13 cellular contexts compared by ENCODE assay signal in genomic region chr2:43464546-43464945, GRCh38.
DNase-seq lines count a peak whose midpoint lies in the region; ATAC-seq and TF ChIP-seq lines count a peak whose summit lies in the region.
"Had no signal": no experiment of that assay in that cellular context is flagged by ENCODE, and none has a peak within 500 bp of the region (broad histone marks: within the 10 kb centered on the region; RNA-seq: fewer than 3 reads in every experiment).

No MANE protein-coding gene starts in this region.

- WGBS in gastroesophageal sphincter (ENCODE audit: low coverage in 1 of 2), 2 donors = 29 to 38% methylated on average over 6 of the region's 6 CpGs

- CTCF ChIA-PET in A673 (lab: Charles Lee) = no interaction called here

- intact Hi-C loops in A673 (cut with micrococcal nuclease; ENCODE audit: unreplicated experiment) = no loop called here

- ATAC-seq in gastroesophageal sphincter (peak; percentile 86), GM21576 (IDR thresholded peaks at IDR 0.05; ENCODE audit: unreplicated experiment) (no peak)
- ATAC-seq: effector memory CD8-positive, alpha-beta T cell; GM12878 had no signal

- H3K9me3 ChIP-seq in gastroesophageal sphincter = no peaks in the 10 kb centered on the region
- H3K9me3 ChIP-seq in A673 (ENCODE audit: low read depth, low read length, poor library complexity, severe bottlenecking) = no peaks in the 10 kb centered on the region

- H3K27me3 Mint-ChIP-seq in osteocyte (ENCODE audit: unreplicated experiment) = no peaks in the 10 kb centered on the region
- H3K27me3 Mint-ChIP-seq: activated naive CD8-positive, alpha-beta T cell; effector memory CD8-positive, alpha-beta T cell had no signal

- TF ChIP-seq EP300 in gastroesophageal sphincter (IDR thresholded peaks at IDR 0.05) = no peak

- H3K9me3 Mint-ChIP-seq in osteocyte (ENCODE audit: unreplicated experiment) = no peaks in the 10 kb centered on the region
- H3K9me3 Mint-ChIP-seq: effector memory CD8-positive, alpha-beta T cell had no signal

- no peak overlapping the region for H3K4me3 ChIP-seq in gastroesophageal sphincter
- no peak overlapping the region for H3K4me3 ChIP-seq in A673 (ENCODE audit: low read depth, low read length, poor library complexity, severe bottlenecking)
- H3K4me3 ChIP-seq: GM12878 had no signal

- POLR2A ChIA-PET in A673 (lab: Charles Lee; ENCODE audit: low non-redundant PET) = no interaction called here

- peak overlapping the region; percentile 49 for H3K4me3 Mint-ChIP-seq in osteocyte (ENCODE audit: unreplicated experiment)
- H3K4me3 Mint-ChIP-seq: activated naive CD8-positive, alpha-beta T cell; effector memory CD8-positive, alpha-beta T cell had no signal

- H3K27me3 ChIP-seq in gastroesophageal sphincter (no peaks in the 10 kb centered on the region), A673 (replicated peaks; ENCODE audit: insufficient read depth, low read depth, low read length, poor library complexity) (no peaks in the 10 kb centered on the region)

- peak overlapping the region; percentile 90 for H3K27ac Mint-ChIP-seq in osteocyte (ENCODE audit: unreplicated experiment)
- H3K27ac Mint-ChIP-seq: activated naive CD8-positive, alpha-beta T cell; effector memory CD8-positive, alpha-beta T cell had no signal

- no peaks in the 10 kb centered on the region for H3K36me3 Mint-ChIP-seq in osteocyte (ENCODE audit: unreplicated experiment)

- peaks cover 28 to 77% (median 31%) of the 10 kb centered on the region in 3 donors for H3K4me1 ChIP-seq in gastroesophageal sphincter
- peaks cover 8% of the 10 kb centered on the region for H3K4me1 ChIP-seq in A673 (ENCODE audit: insufficient read depth, low read length, poor library complexity, severe bottlenecking)

- H3K36me3 ChIP-seq in gastroesophageal sphincter = no peaks in the 10 kb centered on the region
- H3K36me3 ChIP-seq in A673 (ENCODE audit: insufficient read depth, low read length, poor library complexity, severe bottlenecking) = no peaks in the 10 kb centered on the region

- no TSS peak for BruUV-seq in A673 (replicated peaks; lab: Mats Ljungman, UMichigan)

- DNase-seq in astrocyte of the hippocampus (ENCODE audit: low read depth, low spot score) (peak; percentile 44), osteocyte (ENCODE audit: extremely low spot score, unreplicated experiment) (no peak), NCI-H2081 (lab: John Stamatoyannopoulos, UW) (no peak), A673 (ENCODE audit: low spot score) (no peak), cerebellar cortex (ENCODE audit: low spot score) (no peak)
- DNase-seq: activated CD4-positive, alpha-beta T cell treated with anti-CD3 and anti-CD28 coated beads, Interleukin-2, amount 50 U/mL, for 1 hour; effector memory CD8-positive, alpha-beta T cell; MV-4-11; NCI-H69 had no signal

- peak overlapping the region; percentile 56 to 77 (median 64) for H3K27ac ChIP-seq in gastroesophageal sphincter
- no peak overlapping the region for H3K27ac ChIP-seq in A673 (ENCODE audit: low read depth, low read length, poor library complexity, severe bottlenecking)

- H3K4me1 Mint-ChIP-seq in osteocyte (ENCODE audit: unreplicated experiment) = peaks cover 90% of the 10 kb centered on the region

- TF ChIP-seq POLR2A in gastroesophageal sphincter (IDR thresholded peaks at IDR 0.05) = no peak

- TF ChIP-seq CTCF in gastroesophageal sphincter (IDR thresholded peaks at IDR 0.05) = no peak
- peak; percentile 15 for TF ChIP-seq CTCF in osteocyte (IDR thresholded peaks at IDR 0.05)
- no peak for TF ChIP-seq CTCF in A673 (conservative IDR thresholded peaks at IDR 0.05; ENCODE audit: low read depth, low read length)
